10 cellular contexts compared by ENCODE assay signal in the genomic region with DNA sequence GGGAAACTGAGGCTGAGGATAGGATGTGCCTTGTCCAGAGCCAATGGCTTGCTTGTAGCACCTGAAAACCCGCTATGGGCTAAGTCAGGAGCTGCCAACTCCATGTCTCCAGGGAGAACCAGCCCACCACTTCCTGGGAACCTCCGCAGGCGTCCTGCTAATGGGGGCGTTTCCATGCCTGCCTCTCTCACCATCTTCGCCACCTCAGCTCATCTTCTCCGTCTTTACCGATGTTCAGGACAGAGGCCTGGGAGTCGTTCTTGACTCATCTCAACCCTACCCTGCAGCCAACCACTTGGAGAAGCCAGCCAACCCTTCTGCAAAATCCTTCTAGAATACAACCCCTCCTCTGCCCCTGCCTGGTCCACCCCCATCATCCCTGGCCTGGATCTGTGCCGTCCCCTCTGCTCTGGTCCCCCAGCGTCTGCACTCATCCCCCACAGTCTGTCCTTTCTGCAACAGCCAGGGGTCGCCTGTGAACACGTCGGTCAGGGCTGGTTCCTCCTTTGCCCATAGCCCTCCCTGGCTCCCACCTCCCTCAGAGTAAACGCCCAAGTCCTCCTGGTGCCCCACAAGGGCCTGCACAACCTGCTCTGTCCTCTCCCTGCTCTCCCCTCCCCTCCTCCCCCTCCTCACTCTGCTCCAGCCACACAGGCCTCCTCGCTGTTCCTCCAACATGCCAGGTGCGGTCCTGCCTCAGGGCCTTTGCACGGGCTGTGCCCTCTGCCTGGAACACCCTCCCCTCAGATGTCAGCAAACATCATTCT. TPM values are rescaled to one million over a fixed set of nuclear protein-coding genes. Genes with fewer than 3 reads are reported as not detected.
A peak's percentile ranks its signal among the peaks of the same experiment; 100 is the strongest.
DNase-seq lines count a peak whose midpoint lies in the region; ATAC-seq and TF ChIP-seq lines count a peak whose summit lies in the region.
"Had no signal": no experiment of that assay in that cellular context is flagged by ENCODE, and none has a peak within 500 bp of the region (broad histone marks: within the 10 kb centered on the region; RNA-seq: fewer than 3 reads in every experiment).

No MANE protein-coding gene starts in this region.

- H3K27ac Mint-ChIP-seq in activated naive CD4-positive, alpha-beta T cell treated with anti-CD3 and anti-CD28 coated beads for 36 hours, result no peak overlapping the region

- H2AFZ ChIP-seq in SK-N-SH (ENCODE audit: low read depth), result no peak overlapping the region

- no peaks in the 10 kb centered on the region for H3K36me3 Mint-ChIP-seq in activated naive CD4-positive, alpha-beta T cell treated with anti-CD3 and anti-CD28 coated beads for 36 hours (ENCODE audit: low read depth)

- no peaks in the 10 kb centered on the region for H3K27me3 ChIP-seq in SK-N-SH (ENCODE audit: insufficient read depth)

- no peak for TF ChIP-seq EP300 in SK-N-SH (IDR thresholded peaks at IDR 0.05; ENCODE audit: borderline replicate concordance in 1 of 2, low read depth in 1 of 2, low read length in 1 of 2)

- TF ChIP-seq CTCF in SK-N-SH (IDR thresholded peaks at IDR 0.05) (no peak), fibroblast of pulmonary artery (IDR thresholded peaks at IDR 0.05; ENCODE audit: low read length, missing control alignments) (peak; percentile 1)

- H3K4me3 ChIP-seq in SK-N-SH (ENCODE audit: low read depth in 2 of 2, low read length in 1 of 2) (no peak overlapping the region), fibroblast of pulmonary artery (replicated peaks; ENCODE audit: low read depth, low read length) (no peak overlapping the region)

- H3K4me3 Mint-ChIP-seq in activated naive CD4-positive, alpha-beta T cell treated with anti-CD3 and anti-CD28 coated beads for 36 hours, result no peak overlapping the region

- intact Hi-C loops in activated naive CD4-positive, alpha-beta T cell treated with anti-CD3 and anti-CD28 coated beads for 36 hours (cut with micrococcal nuclease), result no loop called here

- no peaks in the 10 kb centered on the region for H3K9me2 ChIP-seq in SK-N-SH

- peaks cover 6% of the 10 kb centered on the region for H3K27me3 Mint-ChIP-seq in activated naive CD4-positive, alpha-beta T cell treated with anti-CD3 and anti-CD28 coated beads for 36 hours (ENCODE audit: low read depth)

- peaks cover 14% of the 10 kb centered on the region for H4K20me1 ChIP-seq in SK-N-SH (ENCODE audit: insufficient read depth)

- peak overlapping the region in 1 of 2 experiments; percentile 95; a peak in 2 of 4 replicates for H3K27ac ChIP-seq in SK-N-SH (ENCODE audit: low read depth in 2 of 2, low read length in 1 of 2)

- no peaks in the 10 kb centered on the region for H3F3A ChIP-seq in SK-N-SH (replicated peaks; ENCODE audit: insufficient read depth)

- DNase-seq in G401 (ENCODE audit: low spot score) (peak; percentile 25), SK-N-SH (peak; percentile 65), fibroblast of pulmonary artery (ENCODE audit: low read depth) (peak; percentile 6), putamen (ENCODE audit: low spot score) (peak; percentile 33)
- DNase-seq in activated CD8-positive, alpha-beta memory T cell treated with anti-CD3 and anti-CD28 coated beads, Interleukin-2, amount 50 U/mL, for 4 hours, result no peak
- no peak for DNase-seq in activated naive CD4-positive, alpha-beta T cell treated with anti-CD3 and anti-CD28 coated beads for 36 hours
- DNase-seq in activated CD4-positive, alpha-beta T cell treated with anti-CD3 and anti-CD28 coated beads for 4 hours, result no peak
- DNase-seq: amniotic stem cell, KG1 had no signal

- no peaks in the 10 kb centered on the region; the same call in 1 of the 2 replicates for H3K79me2 ChIP-seq in SK-N-SH (ENCODE audit: insufficient read depth)

- no peaks in the 10 kb centered on the region for H3K36me3 ChIP-seq in SK-N-SH (replicated peaks in 1 of 2; ENCODE audit: control insufficient read depth in 1 of 2, insufficient read depth in 2 of 2, low read length in 1 of 2)

- H3K4me2 ChIP-seq in SK-N-SH, result no peak overlapping the region

- in situ Hi-C loops in G401 (cut with HindIII; ENCODE audit: low sequenced_read_pairs), result no loop called here

- H3K4me1 ChIP-seq in SK-N-SH (ENCODE audit: control insufficient read depth in 1 of 2, insufficient read depth in 2 of 2, low read depth in 1 of 2, low read length in 1 of 2), result peaks cover 0 to 20% of the 10 kb centered on the region in 2 experiments; a peak in 1 of 4 replicates

- CTCF ChIA-PET in SK-N-SH (lab: Yijun Ruan, JAX), result interaction anchor here (1.1 to 1.7 kb wide), 2 partner anchors 68 to 261 kb away, joined by 5 read pairs; no protein-coding TSS in a partner anchor
- CTCF ChIA-PET in activated naive CD4-positive, alpha-beta T cell treated with anti-CD3 and anti-CD28 coated beads for 36 hours (lab: Charles Lee), result no interaction called here

- POLR2A ChIA-PET in SK-N-SH (lab: Yijun Ruan, JAX), result interaction anchor here (1.2 to 2.1 kb wide), 6 partner anchors 9 to 223 kb away, joined by 3 to 15 read pairs (median 6); partner anchors contain the start of gene PTPRS

- TF ChIP-seq RAD21 in SK-N-SH (IDR thresholded peaks at IDR 0.05; ENCODE audit: low read length), result peak; percentile 25

- H3K4me1 Mint-ChIP-seq in activated naive CD4-positive, alpha-beta T cell treated with anti-CD3 and anti-CD28 coated beads for 36 hours (ENCODE audit: low read depth), result no peaks in the 10 kb centered on the region

- no peaks in the 10 kb centered on the region for H3K9me3 Mint-ChIP-seq in activated naive CD4-positive, alpha-beta T cell treated with anti-CD3 and anti-CD28 coated beads for 36 hours

- 78% methylated on average over 17 of the region's 17 CpGs for WGBS in SK-N-SH (ENCODE audit: low lambda C conversion rate)

- H3K9ac ChIP-seq in SK-N-SH, result no peak overlapping the region

- H3K9me3 ChIP-seq in SK-N-SH, result no peaks in the 10 kb centered on the region

- ATAC-seq in GM18867 (IDR thresholded peaks at IDR 0.05; ENCODE audit: unreplicated experiment), result no peak

TF ChIP-seq in SK-N-SH, 30 proteins besides CTCF, POLR2A, EP300 and RAD21:
- no peak for TF ChIP-seq FOXJ3 (CRISPR knock-in tag; IDR thresholded peaks at IDR 0.05)
- no peak for TF ChIP-seq PBX3 (IDR thresholded peaks at IDR 0.05)
- TF ChIP-seq MAX (IDR thresholded peaks at IDR 0.05; ENCODE audit: low read depth), result no peak

RNA-seq across cellular contexts. Expression of gene PTPRS, which starts 31.0 kb away (rescaled TPM):
- 137 and 168 TPM in 2 replicates for total RNA-seq in G401 (2014; rRNA removed; shearing (Covaris generic))
- polyA plus RNA-seq in SK-N-SH (2012; rRNA removed), result 57.1 and 91.0 TPM in 2 replicates
- polyA plus RNA-seq in SK-N-SH (2012; cell fraction: cytosol; rRNA removed), result 27.1 and 43.7 TPM in 2 replicates
- 144 and 167 TPM in 2 replicates for polyA plus RNA-seq in SK-N-SH (2012; cell fraction: nucleus; rRNA removed)
- total RNA-seq in activated naive CD4-positive, alpha-beta T cell treated with anti-CD3 and anti-CD28 coated beads for 36 hours, result 1 to 10 TPM; 1.3 to 1.4 TPM

Comparison
In these comparisons a context has a peak if more than half of its experiments do, and no peak if none do; other contexts are left out.
1. DNase-seq: peak in G401 (single experiment), SK-N-SH (single experiment), fibroblast of pulmonary artery (single experiment) and putamen (single experiment); none in activated CD8-positive, alpha-beta memory T cell treated with anti-CD3 and anti-CD28 coated beads, Interleukin-2, amount 50 U/mL, for 4 hours (single experiment), activated naive CD4-positive, alpha-beta T cell treated with anti-CD3 and anti-CD28 coated beads for 36 hours (single experiment) and activated CD4-positive, alpha-beta T cell treated with anti-CD3 and anti-CD28 coated beads for 4 hours (0 of 2).
2. RNA of gene PTPRS, which starts 31.0 kb away (total RNA-seq): 137 to 168 TPM in G401; 1.3 to 1.4 TPM in activated naive CD4-positive, alpha-beta T cell treated with anti-CD3 and anti-CD28 coated beads for 36 hours; every median in the first group is over 10 times any median in the second.